9 cellular contexts compared by ENCODE assay signal in the genomic region with DNA sequence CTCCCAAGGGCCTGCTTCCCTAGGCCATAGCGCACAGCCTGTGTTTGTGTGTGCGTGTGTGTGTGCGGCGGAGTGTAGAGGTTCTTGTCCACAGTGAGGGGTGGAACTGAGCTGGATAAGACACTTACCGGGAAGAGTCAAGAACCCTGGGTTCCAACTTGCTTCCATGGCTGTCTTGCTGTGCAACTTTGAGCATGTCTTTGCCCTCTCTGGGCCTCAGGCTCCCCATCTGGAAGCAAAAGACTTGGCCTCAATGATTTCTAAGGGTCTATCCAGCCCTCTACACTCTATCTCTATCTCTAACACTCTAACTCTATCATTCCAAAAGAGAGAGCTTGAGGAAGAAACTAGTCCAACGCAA.
DNase-seq lines count a peak whose midpoint lies in the region; ATAC-seq, FAIRE-seq and TF ChIP-seq lines count a peak whose summit lies in the region.
"Had no signal": no experiment of that assay in that cellular context is flagged by ENCODE, and none has a peak within 500 bp of the region (broad histone marks: within the 10 kb centered on the region; RNA-seq: fewer than 3 reads in every experiment).

No MANE protein-coding gene starts in this region.

- no peak for FAIRE-seq in pancreas (lab: Jason Lieb, UNC)

- H3K36me3 ChIP-seq in NT2/D1 (ENCODE audit: insufficient read depth, insufficient read length, low read length), result no peaks in the 10 kb centered on the region
- no peaks in the 10 kb centered on the region for H3K36me3 ChIP-seq in uterus
- no peaks in the 10 kb centered on the region for H3K36me3 ChIP-seq in pancreas

- TF ChIP-seq CTCF in uterus (IDR thresholded peaks at IDR 0.05) (no peak), pancreas (IDR thresholded peaks at IDR 0.05) (no peak)

- DNase-seq in NT2/D1 (ENCODE audit: low read depth, low spot score), result no peak
- DNase-seq in left colon, result no peak
- no peak for DNase-seq in uterus
- DNase-seq in erythroblast (lab: John Stamatoyannopoulos, UW), result no peak
- no peak for DNase-seq in pancreas
- DNase-seq: IMR-90 had no signal

- H3K9me3 ChIP-seq in NT2/D1 (ENCODE audit: insufficient read depth, low read length), result no peaks in the 10 kb centered on the region
- H3K9me3 ChIP-seq in uterus, result no peaks in the 10 kb centered on the region
- no peaks in the 10 kb centered on the region for H3K9me3 ChIP-seq in pancreas

- intact Hi-C loops in left colon (cut with DNase I, micrococcal nuclease), result loop anchor here (5.0 to 10.0 kb wide), 2 partner anchors 462 to 464 kb away; partner anchors contain the start of gene EFNB1 (in 1 of the 2)
- intact Hi-C loops in uterus (cut with DNase I; ENCODE audit: low total_unique reads), result loop anchor here (5.0 to 10.0 kb wide), 2 partner anchors 222 to 459 kb away; partner anchors contain the start of gene EFNB1
- intact Hi-C loops in pancreas (cut with DNase I), result loop anchor here in 1 of 3 donors (5.0 to 10.0 kb wide), 2 partner anchors 192 to 459 kb away; partner anchors contain the start of gene EFNB1

- ATAC-seq in GM18907 (IDR thresholded peaks at IDR 0.05; ENCODE audit: unreplicated experiment), result peak; percentile 7
- ATAC-seq in left colon, result peak; percentile 11
- ATAC-seq in GM21619 (IDR thresholded peaks at IDR 0.05; ENCODE audit: unreplicated experiment), result no peak
- ATAC-seq in pancreas, result no peak

- WGBS in pancreas, 2 donors, result 77 to 84% methylated on average over 6 of the region's 6 CpGs

- H3K27me3 ChIP-seq in NT2/D1 (ENCODE audit: insufficient read depth, insufficient read length), result peaks cover 44% of the 10 kb centered on the region
- no peaks in the 10 kb centered on the region for H3K27me3 ChIP-seq in uterus
- peaks cover 0 to 8% (median 0%) of the 10 kb centered on the region in 4 donors for H3K27me3 ChIP-seq in pancreas

- peaks cover 21% of the 10 kb centered on the region for H3K4me1 ChIP-seq in NT2/D1 (ENCODE audit: insufficient read depth, insufficient read length)
- H3K4me1 ChIP-seq in uterus, result peaks cover 0 to 4% of the 10 kb centered on the region in 2 donors
- no peaks in the 10 kb centered on the region for H3K4me1 ChIP-seq in pancreas

- TF ChIP-seq POLR2A in uterus (IDR thresholded peaks at IDR 0.05) (no peak), erythroblast (IDR thresholded peaks at IDR 0.05; ENCODE audit: low read length) (no peak)

- H3K4me3 ChIP-seq in NT2/D1 (ENCODE audit: insufficient read length, low read depth) (no peak overlapping the region), uterus (no peak overlapping the region), pancreas (no peak overlapping the region)

- H3K27ac ChIP-seq in uterus (peak overlapping the region; percentile 70 to 87), pancreas (no peak overlapping the region)
- H3K27ac ChIP-seq: GM23248 had no signal

- H3K9ac ChIP-seq in NT2/D1 (ENCODE audit: insufficient read length, low read depth), result peak overlapping the region; percentile 72
- H3K9ac ChIP-seq: GM23248 had no signal

Comparison
In these comparisons a context has a peak if more than half of its experiments do, and no peak if none do; other contexts are left out.
1. ATAC-seq: peak in GM18907 (single experiment) and left colon (single experiment); none in GM21619 (single experiment) and pancreas (0 of 4).
2. H3K27ac ChIP-seq: peak in uterus (2 of 2); none in pancreas (0 of 4).